21 cellular contexts compared by ENCODE assay signal in the genomic region with DNA sequence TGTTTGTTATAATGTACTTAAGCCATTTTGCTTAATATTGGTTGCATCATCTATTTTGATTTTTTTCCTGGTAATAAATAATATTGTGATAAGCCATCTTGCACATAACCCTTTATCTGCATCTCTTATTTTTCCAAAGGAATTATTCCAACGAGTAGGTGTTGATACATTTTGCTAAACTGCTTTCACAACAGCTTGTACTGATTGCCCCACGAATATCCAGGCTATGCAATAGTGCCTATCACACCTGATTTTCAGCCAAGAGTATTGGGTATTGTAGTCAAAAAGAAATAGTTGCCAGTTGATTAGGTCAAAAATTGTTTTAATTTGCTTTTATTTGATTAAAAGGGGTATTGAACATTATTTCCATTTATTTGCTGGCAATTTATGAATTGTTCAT. TPM values are rescaled to one million over a fixed set of nuclear protein-coding genes. Genes with fewer than 3 reads are reported as not detected.
"Had no signal": no experiment of that assay in that cellular context is flagged by ENCODE, and none has a peak within 500 bp of the region (broad histone marks: within the 10 kb centered on the region; RNA-seq: fewer than 3 reads in every experiment).

No MANE protein-coding gene starts in this region.

- H3K4me1 Mint-ChIP-seq: activated B cell treated with CpG ODN at 0.5 μM for 24 hours; activated CD4-positive, alpha-beta T cell treated with anti-CD3 and anti-CD28 coated beads, Interleukin-2, amount 10 ng/mL, durations not matched to agents 7 days and 5 days; T-cell had no signal

- ATAC-seq: activated T-cell treated with anti-CD3 and anti-CD28 coated beads, Interleukin-2, amount 50 U/mL, for 4 hours; T-cell had no signal

- H3K4me3 Mint-ChIP-seq: activated B cell treated with CpG ODN at 0.5 μM for 24 hours; activated CD4-positive, alpha-beta memory T cell treated with anti-CD3 and anti-CD28 coated beads for 36 hours; activated CD4-positive, alpha-beta T cell treated with anti-CD3 and anti-CD28 coated beads, Interleukin-2, amount 10 ng/mL, durations not matched to agents 7 days and 5 days; activated naive CD4-positive, alpha-beta T cell treated with anti-CD3 and anti-CD28 coated beads for 36 hours; activated naive CD8-positive, alpha-beta T cell; activated T-cell treated with anti-CD3 and anti-CD28 coated beads, Interleukin-2, amount 50 U/mL, for 4 hours; T-cell had no signal

- DNase-seq: activated B cell treated with CpG ODN at 0.5 μM for 24 hours; activated CD4-positive, alpha-beta memory T cell treated with anti-CD3 and anti-CD28 coated beads for 36 hours; activated CD4-positive, alpha-beta T cell treated with anti-CD3 and anti-CD28 coated beads, Interleukin-2, amount 10 ng/mL, durations not matched to agents 7 days and 5 days; activated CD8-positive, alpha-beta memory T cell treated with anti-CD3 and anti-CD28 coated beads for 24 hours; activated gamma-delta T cell; activated naive CD4-positive, alpha-beta T cell treated with anti-CD3 and anti-CD28 coated beads for 36 hours; activated T-cell treated with anti-CD3 and anti-CD28 coated beads, Interleukin-2, amount 50 U/mL, for 4 hours; cerebellar nuclear complex; Kasumi-1; NCI-H1048; NCI-H146; NCI-H187 treated with DMSO at 0.1 percent for 48 hours; NCI-H2081 treated with DMSO at 0.1 percent for 48 hours; NCI-H446 treated with DMSO at 0.1 percent for 48 hours; NCI-H526; NCI-H82; T-cell; T-helper 2 cell; T1000 had no signal

- H3K36me3 Mint-ChIP-seq: activated CD4-positive, alpha-beta memory T cell treated with anti-CD3 and anti-CD28 coated beads for 36 hours; activated naive CD8-positive, alpha-beta T cell; T-cell had no signal

- H3K27ac Mint-ChIP-seq: activated B cell treated with CpG ODN at 0.5 μM for 24 hours; activated CD4-positive, alpha-beta memory T cell treated with anti-CD3 and anti-CD28 coated beads for 36 hours; activated CD4-positive, alpha-beta T cell treated with anti-CD3 and anti-CD28 coated beads, Interleukin-2, amount 10 ng/mL, durations not matched to agents 7 days and 5 days; activated naive CD4-positive, alpha-beta T cell treated with anti-CD3 and anti-CD28 coated beads for 36 hours; activated naive CD8-positive, alpha-beta T cell; T-cell had no signal

- H3K27ac ChIP-seq: SK-N-MC had no signal

- H3K9me3 Mint-ChIP-seq: activated B cell treated with CpG ODN at 0.5 μM for 24 hours; activated CD4-positive, alpha-beta memory T cell treated with anti-CD3 and anti-CD28 coated beads for 36 hours; activated CD4-positive, alpha-beta T cell treated with anti-CD3 and anti-CD28 coated beads, Interleukin-2, amount 10 ng/mL, durations not matched to agents 7 days and 5 days; activated naive CD4-positive, alpha-beta T cell treated with anti-CD3 and anti-CD28 coated beads for 36 hours; activated T-cell treated with anti-CD3 and anti-CD28 coated beads, Interleukin-2, amount 50 U/mL, for 4 hours; T-cell had no signal

- H3K4me3 ChIP-seq: SK-N-MC had no signal

RNA-seq across cellular contexts. Expression of gene CREB5, which starts 20.7 kb away (rescaled TPM):
- total RNA-seq: activated CD4-positive, alpha-beta T cell treated with anti-CD3 and anti-CD28 coated beads, Interleukin-2, amount 10 ng/mL, durations not matched to agents 7 days and 5 days had no signal
